Comparison of ENCODE assay signal across 8 cellular contexts in genomic region chr5:95959051-95959963, GRCh38.
DNase-seq lines count a peak whose midpoint lies in the region; ATAC-seq and TF ChIP-seq lines count a peak whose summit lies in the region.

No MANE protein-coding gene starts in this region.

- H3K9me3 ChIP-seq in parathyroid adenoma (ENCODE audit: control insufficient read depth, low read length) = no peaks in the 10 kb centered on the region

- no peaks in the 10 kb centered on the region for H3K27me3 ChIP-seq in parathyroid adenoma (ENCODE audit: control insufficient read depth, insufficient read depth, low read length)

- peaks cover 17% of the 10 kb centered on the region for H3K79me2 ChIP-seq in parathyroid adenoma

- peaks cover 11% of the 10 kb centered on the region for H3K4me1 ChIP-seq in parathyroid adenoma

- no peak overlapping the region for H3K9ac ChIP-seq in parathyroid adenoma

- no peak for ATAC-seq in GM21447 (IDR thresholded peaks at IDR 0.05; ENCODE audit: unreplicated experiment)

- TF ChIP-seq CTCF in fibroblast of mammary gland (conservative IDR thresholded peaks at IDR 0.05; ENCODE audit: control insufficient read depth, insufficient read depth, low read depth, low read length) = no peak
- TF ChIP-seq CTCF in parathyroid adenoma (IDR thresholded peaks at IDR 0.05) = no peak

- no peak overlapping the region for H2AFZ ChIP-seq in parathyroid adenoma

- H3K27ac ChIP-seq in parathyroid adenoma = no peak overlapping the region

- H3K4me2 ChIP-seq in parathyroid adenoma (ENCODE audit: low read length) = peak overlapping the region; percentile 92

- H3K36me3 ChIP-seq in parathyroid adenoma (ENCODE audit: control insufficient read depth, insufficient read depth, low read length) = no peaks in the 10 kb centered on the region

- peak; percentile 41 for DNase-seq in ELR (ENCODE audit: low read depth)
- DNase-seq in RKO (ENCODE audit: low spot score) = peak; percentile 61
- peak; percentile 49 for DNase-seq in fibroblast of mammary gland (ENCODE audit: low read depth)
- no peak for DNase-seq in NCI-H1105 treated with DMSO at 0.1 percent for 48 hours (lab: John Stamatoyannopoulos, UW)
- no peak for DNase-seq in DMS153 (lab: John Stamatoyannopoulos, UW)
- no peak for DNase-seq in inferior parietal cortex (ENCODE audit: extremely low spot score)

- H3K4me3 ChIP-seq in fibroblast of mammary gland (ENCODE audit: control insufficient read depth, low read depth, low read length) (peak overlapping the region; percentile 77), parathyroid adenoma (ENCODE audit: low read depth, low read length) (peak overlapping the region; percentile 70)

Comparison
In these comparisons a context has a peak if more than half of its experiments do, and no peak if none do; other contexts are left out.
1. DNase-seq: peak in ELR (single experiment), RKO (single experiment) and fibroblast of mammary gland (single experiment); none in NCI-H1105 treated with DMSO at 0.1 percent for 48 hours (single experiment), DMS153 (single experiment) and inferior parietal cortex (single experiment).